In the genomic region with DNA sequence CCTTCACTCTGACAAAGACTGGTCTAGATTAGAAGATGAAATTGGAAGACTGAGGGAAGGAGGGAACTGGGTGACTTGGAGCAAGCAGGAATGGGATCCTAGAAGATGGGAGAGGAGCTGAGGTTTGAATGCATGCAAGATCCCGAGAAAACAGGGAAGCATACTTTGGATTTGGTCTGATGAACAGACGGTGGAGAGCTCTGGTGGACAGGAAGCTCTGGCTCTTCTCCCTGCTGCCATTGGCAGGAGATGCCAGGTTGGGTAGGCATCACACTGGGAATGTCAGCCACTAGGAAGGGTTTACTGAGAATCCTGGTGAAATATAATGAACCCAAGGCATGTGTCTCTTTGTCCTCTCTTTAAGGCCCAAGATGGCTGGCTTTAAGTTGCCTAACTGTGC, we compare ENCODE assay signal across 1 cellular context.
TF ChIP-seq lines count a peak whose summit lies in the region.

No MANE protein-coding gene starts in this region.

TF ChIP-seq in HepG2, 621 proteins besides CTCF, POLR2A, EP300 and RAD21:
- TF ChIP-seq ZNF451 (CRISPR knock-in tag; IDR thresholded peaks at IDR 0.05) (no peak), DMAP1 (CRISPR knock-in tag; IDR thresholded peaks at IDR 0.05) (no peak), ZNF776 (CRISPR knock-in tag; IDR thresholded peaks at IDR 0.05) (no peak), THAP8 (CRISPR knock-in tag; IDR thresholded peaks at IDR 0.05; ENCODE audit: borderline replicate concordance) (no peak), REL (CRISPR knock-in tag; conservative IDR thresholded peaks at IDR 0.05) (no peak)
